Comparison of ENCODE assay signal across 9 cellular contexts in genomic region chr3:133759740-133760069, GRCh38. TPM values are rescaled to one million over a fixed set of nuclear protein-coding genes. Genes with fewer than 3 reads are reported as not detected.
"Had no signal": no experiment of that assay in that cellular context is flagged by ENCODE, and none has a peak within 500 bp of the region (broad histone marks: within the 10 kb centered on the region; RNA-seq: fewer than 3 reads in every experiment).

No MANE protein-coding gene starts in this region.

- H3K4me1 ChIP-seq: HAP-1 had no signal

- DNase-seq: GOT3, H7, HFFc6, IMR-90, KBM-7 had no signal

- H3K36me3 ChIP-seq: HAP-1 had no signal

- H3K27ac Mint-ChIP-seq: HFFc6 had no signal

- H3K27ac ChIP-seq: HL-60 had no signal

- ATAC-seq: HCT116 had no signal

- H3K9me3 ChIP-seq: HAP-1 had no signal

- H3K9me3 Mint-ChIP-seq: HFFc6 had no signal

- H3K4me3 ChIP-seq: HAP-1 had no signal

- H3K4me3 Mint-ChIP-seq: HFFc6 had no signal

RNA-seq across cellular contexts. Expression of gene TF, which starts 13.5 kb away (rescaled TPM):
- total RNA-seq: H4, H7, IMR-90 had no signal
